In the genomic region with DNA sequence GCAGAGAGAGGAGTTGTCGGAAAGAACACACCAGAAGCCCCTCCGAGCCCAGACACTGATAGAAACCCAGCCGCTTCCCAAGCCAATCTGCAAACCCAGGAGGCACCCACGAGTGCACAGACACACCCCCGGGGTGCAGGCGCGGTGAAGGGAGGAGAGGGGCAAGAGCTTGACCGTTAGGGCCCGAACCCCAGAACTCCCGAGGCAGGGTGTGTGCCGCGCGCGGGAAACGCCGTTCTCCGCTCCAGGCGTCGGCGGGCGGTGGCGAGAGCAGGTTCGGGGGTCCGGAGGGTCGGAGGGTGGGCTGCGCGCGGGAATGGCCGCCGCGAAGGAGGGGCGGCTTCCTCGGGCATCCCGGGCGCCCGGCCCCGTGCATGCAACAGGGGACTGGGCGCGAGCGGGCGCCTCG, we compare ENCODE assay signal across 8 cellular contexts. TPM values are rescaled to one million over a fixed set of nuclear protein-coding genes. Genes with fewer than 3 reads are reported as not detected.
DNase-seq lines count a peak whose midpoint lies in the region; ATAC-seq and TF ChIP-seq lines count a peak whose summit lies in the region.

No MANE protein-coding gene starts in this region.

- DNase-seq in GM10266 (ENCODE audit: extremely low spot score) (peak; percentile 35), kidney glomerular epithelial cell (lab: John Stamatoyannopoulos, UW) (no peak), COR-L47 (lab: John Stamatoyannopoulos, UW) (no peak), NCI-H446 treated with DMSO at 0.1 percent for 48 hours (lab: John Stamatoyannopoulos, UW) (no peak)
- DNase-seq in effector memory CD4-positive, alpha-beta T cell, result no peak
- no peak for DNase-seq in natural killer cell treated with Interleukin-12 subunit alpha and Interleukin-12 subunit beta and Interleukin-15 and Interleukin-18, amount 100 ng/mL, for 72 hours (ENCODE audit: low spot score)

- WGBS in HUES64, result 1% methylated on average over 42 of the region's 42 CpGs

- TF ChIP-seq CTCF in GM10266 (IDR thresholded peaks at IDR 0.05; ENCODE audit: control insufficient read depth, insufficient read depth, low read depth, missing control alignments), result no peak

- peaks cover 71% of the 10 kb centered on the region for H3K27me3 ChIP-seq in HUES64 (ENCODE audit: insufficient read depth, low read length)
- peaks cover 48% of the 10 kb centered on the region for H3K27me3 ChIP-seq in effector memory CD4-positive, alpha-beta T cell (replicated peaks; ENCODE audit: control insufficient read depth, insufficient read depth, low read length, poor library complexity, severe bottlenecking)

- H3K36me3 Mint-ChIP-seq in natural killer cell treated with Interleukin-12 subunit alpha and Interleukin-12 subunit beta and Interleukin-15 and Interleukin-18, amount 100 ng/mL, for 72 hours, result peaks cover 7% of the 10 kb centered on the region

- H3K9me3 ChIP-seq in HUES64 (ENCODE audit: insufficient read depth, low read depth, low read length), result no peaks in the 10 kb centered on the region
- H3K9me3 ChIP-seq in effector memory CD4-positive, alpha-beta T cell (ENCODE audit: control insufficient read depth, low read length), result no peaks in the 10 kb centered on the region

- H3K36me3 ChIP-seq in HUES64 (ENCODE audit: insufficient read depth, low read length), result no peaks in the 10 kb centered on the region
- H3K36me3 ChIP-seq in effector memory CD4-positive, alpha-beta T cell (ENCODE audit: control insufficient read depth, insufficient read depth, low read length), result no peaks in the 10 kb centered on the region

- H3K4me3 ChIP-seq in HUES64 (ENCODE audit: low read length), result peak overlapping the region; percentile 60
- peak overlapping the region; percentile 44 for H3K4me3 ChIP-seq in effector memory CD4-positive, alpha-beta T cell (ENCODE audit: insufficient read depth, low read depth, low read length, poor library complexity, severe bottlenecking)

- H3K4me1 Mint-ChIP-seq in natural killer cell treated with Interleukin-12 subunit alpha and Interleukin-12 subunit beta and Interleukin-15 and Interleukin-18, amount 100 ng/mL, for 72 hours (ENCODE audit: low read depth in 2 of 2), result peaks cover 6 to 13% of the 10 kb centered on the region in 2 donors

- H3K4me3 Mint-ChIP-seq in natural killer cell treated with Interleukin-12 subunit alpha and Interleukin-12 subunit beta and Interleukin-15 and Interleukin-18, amount 100 ng/mL, for 72 hours, result peak overlapping the region; percentile 55

- no peak overlapping the region for H3K27ac ChIP-seq in HUES64 (ENCODE audit: low read depth, low read length)
- no peak overlapping the region for H3K27ac ChIP-seq in effector memory CD4-positive, alpha-beta T cell (ENCODE audit: insufficient read depth, low read length, poor library complexity, severe bottlenecking)

- H3K27ac Mint-ChIP-seq in natural killer cell treated with Interleukin-12 subunit alpha and Interleukin-12 subunit beta and Interleukin-15 and Interleukin-18, amount 100 ng/mL, for 72 hours, result no peak overlapping the region

- no peaks in the 10 kb centered on the region for H3K9me3 Mint-ChIP-seq in natural killer cell treated with Interleukin-12 subunit alpha and Interleukin-12 subunit beta and Interleukin-15 and Interleukin-18, amount 100 ng/mL, for 72 hours

- H3K9ac ChIP-seq in HUES64 (ENCODE audit: low read depth, low read length), result no peak overlapping the region

- peaks cover 6% of the 10 kb centered on the region; the same call in 1 of the 2 replicates for H3K4me1 ChIP-seq in HUES64 (ENCODE audit: insufficient read depth, low read length)
- peaks cover 4% of the 10 kb centered on the region for H3K4me1 ChIP-seq in effector memory CD4-positive, alpha-beta T cell (ENCODE audit: control insufficient read depth, insufficient read depth, low read length, poor library complexity, severe bottlenecking)

- peaks cover 47 to 59% of the 10 kb centered on the region in 2 donors for H3K27me3 Mint-ChIP-seq in natural killer cell treated with Interleukin-12 subunit alpha and Interleukin-12 subunit beta and Interleukin-15 and Interleukin-18, amount 100 ng/mL, for 72 hours

- ATAC-seq in natural killer cell treated with Interleukin-12 subunit alpha and Interleukin-12 subunit beta and Interleukin-15 and Interleukin-18, amount 100 ng/mL, for 72 hours, result peak; percentile 17 to 40
- no peak for ATAC-seq in GM21717 (IDR thresholded peaks at IDR 0.05; ENCODE audit: unreplicated experiment)

RNA-seq across cellular contexts. Expression of a gene that starts 0.5 kb away (rescaled TPM):
- 1.3 TPM for polyA plus RNA-seq in HUES64 (2013, experiment 1 of 2)
- polyA plus RNA-seq in HUES64 (2013, experiment 2 of 2), result 2.0 TPM
- not detected for total RNA-seq in natural killer cell treated with Interleukin-12 subunit alpha and Interleukin-12 subunit beta and Interleukin-15 and Interleukin-18, amount 100 ng/mL, for 72 hours

RNA-seq across cellular contexts. Expression of a gene that starts 50.1 kb away (rescaled TPM):
- 5.7 TPM for polyA plus RNA-seq in HUES64 (2013, experiment 1 of 2)
- 6.8 TPM for polyA plus RNA-seq in HUES64 (2013, experiment 2 of 2)
- 10 to 100 TPM; 14.2 to 16.0 TPM for total RNA-seq in natural killer cell treated with Interleukin-12 subunit alpha and Interleukin-12 subunit beta and Interleukin-15 and Interleukin-18, amount 100 ng/mL, for 72 hours
